ENCODE assay signal across 1 cellular context in genomic region chr10:98267069-98267893, GRCh38.
TF ChIP-seq lines count a peak whose summit lies in the region.

No MANE protein-coding gene starts in this region.

TF ChIP-seq in HEK293, 187 proteins besides CTCF, POLR2A, EP300 and RAD21 (continued from another document):
- no peak for TF ChIP-seq ZNF518A (tag by site-specific recombination; conservative IDR thresholded peaks at IDR 0.05; ENCODE audit: low read depth)
- TF ChIP-seq ZNF311 (tag by site-specific recombination; IDR thresholded peaks at IDR 0.05; ENCODE audit: borderline replicate concordance): no peak
TF ChIP-seq in HEK293: peak in this region for 2.
